ENCODE assay signal across 1 cellular context in the genomic region with DNA sequence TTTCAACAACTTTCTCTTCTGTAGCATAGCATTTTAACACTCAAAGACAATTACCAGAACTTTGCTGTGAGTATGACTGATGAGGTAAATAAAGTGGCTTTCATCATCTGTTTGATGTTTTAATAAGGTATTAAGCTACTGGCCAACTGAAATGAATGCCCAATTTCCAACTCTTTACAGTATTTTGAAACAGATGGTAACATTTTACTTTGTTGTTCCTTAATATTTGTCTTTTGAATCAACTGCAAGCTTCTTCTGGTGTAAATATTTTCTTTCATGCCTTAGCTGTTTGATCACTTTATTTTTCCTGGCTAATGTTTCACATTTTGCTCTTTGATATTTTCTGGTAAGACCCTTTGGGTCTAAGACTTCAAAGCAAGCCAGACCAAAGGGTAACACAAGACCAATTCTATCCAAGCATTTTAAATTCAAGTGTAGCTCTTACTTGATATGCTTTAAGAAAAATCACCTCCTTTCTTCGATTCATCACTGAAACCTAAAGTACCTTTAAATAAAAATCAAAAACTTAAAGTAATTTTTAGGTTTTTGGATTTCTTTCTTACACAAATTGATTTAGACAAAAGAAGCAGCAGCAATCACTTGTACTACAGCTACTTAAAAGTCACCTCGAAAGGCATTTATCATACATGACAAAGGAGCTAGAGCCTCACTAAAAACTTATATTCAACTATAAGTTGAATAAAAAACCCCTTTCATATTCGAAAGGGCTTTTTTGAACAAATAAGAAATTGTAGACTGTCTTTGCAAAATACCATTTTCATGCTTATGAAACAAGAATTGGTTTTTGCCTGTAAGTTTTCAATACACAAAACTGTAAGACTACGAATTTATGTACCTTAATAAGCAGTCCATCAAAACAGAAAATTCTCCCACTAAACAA.
TF ChIP-seq lines count a peak whose summit lies in the region.

No MANE protein-coding gene starts in this region.

TF ChIP-seq in HepG2, 621 proteins besides CTCF, POLR2A, EP300 and RAD21 (continued from another document and continues in another):
- TF ChIP-seq, protein P1, sequence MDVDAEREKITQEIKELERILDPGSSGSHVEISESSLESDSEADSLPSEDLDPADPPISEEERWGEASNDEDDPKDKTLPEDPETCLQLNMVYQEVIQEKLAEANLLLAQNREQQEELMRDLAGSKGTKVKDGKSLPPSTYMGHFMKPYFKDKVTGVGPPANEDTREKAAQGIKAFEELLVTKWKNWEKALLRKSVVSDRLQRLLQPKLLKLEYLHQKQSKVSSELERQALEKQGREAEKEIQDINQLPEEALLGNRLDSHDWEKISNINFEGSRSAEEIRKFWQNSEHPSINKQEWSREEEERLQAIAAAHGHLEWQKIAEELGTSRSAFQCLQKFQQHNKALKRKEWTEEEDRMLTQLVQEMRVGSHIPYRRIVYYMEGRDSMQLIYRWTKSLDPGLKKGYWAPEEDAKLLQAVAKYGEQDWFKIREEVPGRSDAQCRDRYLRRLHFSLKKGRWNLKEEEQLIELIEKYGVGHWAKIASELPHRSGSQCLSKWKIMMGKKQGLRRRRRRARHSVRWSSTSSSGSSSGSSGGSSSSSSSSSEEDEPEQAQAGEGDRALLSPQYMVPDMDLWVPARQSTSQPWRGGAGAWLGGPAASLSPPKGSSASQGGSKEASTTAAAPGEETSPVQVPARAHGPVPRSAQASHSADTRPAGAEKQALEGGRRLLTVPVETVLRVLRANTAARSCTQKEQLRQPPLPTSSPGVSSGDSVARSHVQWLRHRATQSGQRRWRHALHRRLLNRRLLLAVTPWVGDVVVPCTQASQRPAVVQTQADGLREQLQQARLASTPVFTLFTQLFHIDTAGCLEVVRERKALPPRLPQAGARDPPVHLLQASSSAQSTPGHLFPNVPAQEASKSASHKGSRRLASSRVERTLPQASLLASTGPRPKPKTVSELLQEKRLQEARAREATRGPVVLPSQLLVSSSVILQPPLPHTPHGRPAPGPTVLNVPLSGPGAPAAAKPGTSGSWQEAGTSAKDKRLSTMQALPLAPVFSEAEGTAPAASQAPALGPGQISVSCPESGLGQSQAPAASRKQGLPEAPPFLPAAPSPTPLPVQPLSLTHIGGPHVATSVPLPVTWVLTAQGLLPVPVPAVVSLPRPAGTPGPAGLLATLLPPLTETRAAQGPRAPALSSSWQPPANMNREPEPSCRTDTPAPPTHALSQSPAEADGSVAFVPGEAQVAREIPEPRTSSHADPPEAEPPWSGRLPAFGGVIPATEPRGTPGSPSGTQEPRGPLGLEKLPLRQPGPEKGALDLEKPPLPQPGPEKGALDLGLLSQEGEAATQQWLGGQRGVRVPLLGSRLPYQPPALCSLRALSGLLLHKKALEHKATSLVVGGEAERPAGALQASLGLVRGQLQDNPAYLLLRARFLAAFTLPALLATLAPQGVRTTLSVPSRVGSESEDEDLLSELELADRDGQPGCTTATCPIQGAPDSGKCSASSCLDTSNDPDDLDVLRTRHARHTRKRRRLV (CRISPR knock-in tag; IDR thresholded peaks at IDR 0.05), result no peak
- no peak for TF ChIP-seq DR1 (CRISPR knock-in tag; IDR thresholded peaks at IDR 0.05)
- no peak for TF ChIP-seq ATAD3A (CRISPR knock-in tag; IDR thresholded peaks at IDR 0.05)
- TF ChIP-seq, protein P2, sequence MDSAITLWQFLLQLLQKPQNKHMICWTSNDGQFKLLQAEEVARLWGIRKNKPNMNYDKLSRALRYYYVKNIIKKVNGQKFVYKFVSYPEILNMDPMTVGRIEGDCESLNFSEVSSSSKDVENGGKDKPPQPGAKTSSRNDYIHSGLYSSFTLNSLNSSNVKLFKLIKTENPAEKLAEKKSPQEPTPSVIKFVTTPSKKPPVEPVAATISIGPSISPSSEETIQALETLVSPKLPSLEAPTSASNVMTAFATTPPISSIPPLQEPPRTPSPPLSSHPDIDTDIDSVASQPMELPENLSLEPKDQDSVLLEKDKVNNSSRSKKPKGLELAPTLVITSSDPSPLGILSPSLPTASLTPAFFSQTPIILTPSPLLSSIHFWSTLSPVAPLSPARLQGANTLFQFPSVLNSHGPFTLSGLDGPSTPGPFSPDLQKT (CRISPR knock-in tag; IDR thresholded peaks at IDR 0.05; ENCODE audit: borderline replicate concordance), result no peak
- no peak for TF ChIP-seq ZFP37 (CRISPR knock-in tag; IDR thresholded peaks at IDR 0.05; ENCODE audit: borderline replicate concordance)
- no peak for TF ChIP-seq RFX5 (IDR thresholded peaks at IDR 0.05; ENCODE audit: low read depth, low read length)
- TF ChIP-seq SMAD1 (CRISPR knock-in tag; IDR thresholded peaks at IDR 0.05; ENCODE audit: borderline replicate concordance, low read depth), result no peak
- peak; percentile 68 for TF ChIP-seq TEAD3 (CRISPR knock-in tag; optimal IDR thresholded peaks at IDR 0.05; ENCODE audit: borderline replicate concordance)
- peak; percentile 100 for TF ChIP-seq ISL2 (CRISPR knock-in tag; IDR thresholded peaks at IDR 0.05)
- TF ChIP-seq KMT2B (CRISPR knock-in tag; IDR thresholded peaks at IDR 0.05), result no peak
- no peak for TF ChIP-seq NAIF1 (CRISPR knock-in tag; IDR thresholded peaks at IDR 0.05; ENCODE audit: borderline replicate concordance)
- TF ChIP-seq AHR (CRISPR knock-in tag; IDR thresholded peaks at IDR 0.05), result no peak; the same call in 1 of the 2 replicates
- TF ChIP-seq, protein P3, sequence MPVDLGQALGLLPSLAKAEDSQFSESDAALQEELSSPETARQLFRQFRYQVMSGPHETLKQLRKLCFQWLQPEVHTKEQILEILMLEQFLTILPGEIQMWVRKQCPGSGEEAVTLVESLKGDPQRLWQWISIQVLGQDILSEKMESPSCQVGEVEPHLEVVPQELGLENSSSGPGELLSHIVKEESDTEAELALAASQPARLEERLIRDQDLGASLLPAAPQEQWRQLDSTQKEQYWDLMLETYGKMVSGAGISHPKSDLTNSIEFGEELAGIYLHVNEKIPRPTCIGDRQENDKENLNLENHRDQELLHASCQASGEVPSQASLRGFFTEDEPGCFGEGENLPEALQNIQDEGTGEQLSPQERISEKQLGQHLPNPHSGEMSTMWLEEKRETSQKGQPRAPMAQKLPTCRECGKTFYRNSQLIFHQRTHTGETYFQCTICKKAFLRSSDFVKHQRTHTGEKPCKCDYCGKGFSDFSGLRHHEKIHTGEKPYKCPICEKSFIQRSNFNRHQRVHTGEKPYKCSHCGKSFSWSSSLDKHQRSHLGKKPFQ (CRISPR knock-in tag; IDR thresholded peaks at IDR 0.05; ENCODE audit: insufficient replicate concordance), result no peak
- TF ChIP-seq CHCHD3 (CRISPR knock-in tag; IDR thresholded peaks at IDR 0.05), result no peak
- TF ChIP-seq HDAC2 (CRISPR knock-in tag; IDR thresholded peaks at IDR 0.05), result peak; percentile 80
- TF ChIP-seq RXRB (CRISPR knock-in tag; IDR thresholded peaks at IDR 0.05; ENCODE audit: borderline replicate concordance), result peak; percentile 77
- TF ChIP-seq RARA (CRISPR knock-in tag; IDR thresholded peaks at IDR 0.05), result peak; percentile 75
- TF ChIP-seq AKAP8 (CRISPR knock-in tag; IDR thresholded peaks at IDR 0.05), result no peak
- TF ChIP-seq ZNF367 (CRISPR knock-in tag; IDR thresholded peaks at IDR 0.05; ENCODE audit: borderline replicate concordance), result no peak
- TF ChIP-seq, protein P4, sequence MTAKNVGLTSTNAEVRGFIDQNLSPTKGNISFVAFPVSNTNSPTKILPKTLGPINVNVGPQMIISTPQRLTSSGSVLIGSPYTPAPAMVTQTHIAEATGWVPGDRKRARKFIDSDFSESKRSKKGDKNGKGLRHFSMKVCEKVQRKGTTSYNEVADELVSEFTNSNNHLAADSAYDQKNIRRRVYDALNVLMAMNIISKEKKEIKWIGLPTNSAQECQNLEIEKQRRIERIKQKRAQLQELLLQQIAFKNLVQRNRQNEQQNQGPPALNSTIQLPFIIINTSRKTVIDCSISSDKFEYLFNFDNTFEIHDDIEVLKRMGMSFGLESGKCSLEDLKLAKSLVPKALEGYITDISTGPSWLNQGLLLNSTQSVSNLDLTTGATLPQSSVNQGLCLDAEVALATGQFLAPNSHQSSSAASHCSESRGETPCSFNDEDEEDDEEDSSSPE (CRISPR knock-in tag; IDR thresholded peaks at IDR 0.05), result no peak
- TF ChIP-seq, protein P5, sequence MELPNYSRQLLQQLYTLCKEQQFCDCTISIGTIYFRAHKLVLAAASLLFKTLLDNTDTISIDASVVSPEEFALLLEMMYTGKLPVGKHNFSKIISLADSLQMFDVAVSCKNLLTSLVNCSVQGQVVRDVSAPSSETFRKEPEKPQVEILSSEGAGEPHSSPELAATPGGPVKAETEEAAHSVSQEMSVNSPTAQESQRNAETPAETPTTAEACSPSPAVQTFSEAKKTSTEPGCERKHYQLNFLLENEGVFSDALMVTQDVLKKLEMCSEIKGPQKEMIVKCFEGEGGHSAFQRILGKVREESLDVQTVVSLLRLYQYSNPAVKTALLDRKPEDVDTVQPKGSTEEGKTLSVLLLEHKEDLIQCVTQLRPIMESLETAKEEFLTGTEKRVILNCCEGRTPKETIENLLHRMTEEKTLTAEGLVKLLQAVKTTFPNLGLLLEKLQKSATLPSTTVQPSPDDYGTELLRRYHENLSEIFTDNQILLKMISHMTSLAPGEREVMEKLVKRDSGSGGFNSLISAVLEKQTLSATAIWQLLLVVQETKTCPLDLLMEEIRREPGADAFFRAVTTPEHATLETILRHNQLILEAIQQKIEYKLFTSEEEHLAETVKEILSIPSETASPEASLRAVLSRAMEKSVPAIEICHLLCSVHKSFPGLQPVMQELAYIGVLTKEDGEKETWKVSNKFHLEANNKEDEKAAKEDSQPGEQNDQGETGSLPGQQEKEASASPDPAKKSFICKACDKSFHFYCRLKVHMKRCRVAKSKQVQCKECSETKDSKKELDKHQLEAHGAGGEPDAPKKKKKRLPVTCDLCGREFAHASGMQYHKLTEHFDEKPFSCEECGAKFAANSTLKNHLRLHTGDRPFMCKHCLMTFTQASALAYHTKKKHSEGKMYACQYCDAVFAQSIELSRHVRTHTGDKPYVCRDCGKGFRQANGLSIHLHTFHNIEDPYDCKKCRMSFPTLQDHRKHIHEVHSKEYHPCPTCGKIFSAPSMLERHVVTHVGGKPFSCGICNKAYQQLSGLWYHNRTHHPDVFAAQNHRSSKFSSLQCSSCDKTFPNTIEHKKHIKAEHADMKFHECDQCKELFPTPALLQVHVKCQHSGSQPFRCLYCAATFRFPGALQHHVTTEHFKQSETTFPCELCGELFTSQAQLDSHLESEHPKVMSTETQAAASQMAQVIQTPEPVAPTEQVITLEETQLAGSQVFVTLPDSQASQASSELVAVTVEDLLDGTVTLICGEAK (IDR thresholded peaks at IDR 0.05), result no peak
- TF ChIP-seq, protein P5 (CRISPR knock-in tag; IDR thresholded peaks at IDR 0.05), result no peak
- TF ChIP-seq, protein P6, sequence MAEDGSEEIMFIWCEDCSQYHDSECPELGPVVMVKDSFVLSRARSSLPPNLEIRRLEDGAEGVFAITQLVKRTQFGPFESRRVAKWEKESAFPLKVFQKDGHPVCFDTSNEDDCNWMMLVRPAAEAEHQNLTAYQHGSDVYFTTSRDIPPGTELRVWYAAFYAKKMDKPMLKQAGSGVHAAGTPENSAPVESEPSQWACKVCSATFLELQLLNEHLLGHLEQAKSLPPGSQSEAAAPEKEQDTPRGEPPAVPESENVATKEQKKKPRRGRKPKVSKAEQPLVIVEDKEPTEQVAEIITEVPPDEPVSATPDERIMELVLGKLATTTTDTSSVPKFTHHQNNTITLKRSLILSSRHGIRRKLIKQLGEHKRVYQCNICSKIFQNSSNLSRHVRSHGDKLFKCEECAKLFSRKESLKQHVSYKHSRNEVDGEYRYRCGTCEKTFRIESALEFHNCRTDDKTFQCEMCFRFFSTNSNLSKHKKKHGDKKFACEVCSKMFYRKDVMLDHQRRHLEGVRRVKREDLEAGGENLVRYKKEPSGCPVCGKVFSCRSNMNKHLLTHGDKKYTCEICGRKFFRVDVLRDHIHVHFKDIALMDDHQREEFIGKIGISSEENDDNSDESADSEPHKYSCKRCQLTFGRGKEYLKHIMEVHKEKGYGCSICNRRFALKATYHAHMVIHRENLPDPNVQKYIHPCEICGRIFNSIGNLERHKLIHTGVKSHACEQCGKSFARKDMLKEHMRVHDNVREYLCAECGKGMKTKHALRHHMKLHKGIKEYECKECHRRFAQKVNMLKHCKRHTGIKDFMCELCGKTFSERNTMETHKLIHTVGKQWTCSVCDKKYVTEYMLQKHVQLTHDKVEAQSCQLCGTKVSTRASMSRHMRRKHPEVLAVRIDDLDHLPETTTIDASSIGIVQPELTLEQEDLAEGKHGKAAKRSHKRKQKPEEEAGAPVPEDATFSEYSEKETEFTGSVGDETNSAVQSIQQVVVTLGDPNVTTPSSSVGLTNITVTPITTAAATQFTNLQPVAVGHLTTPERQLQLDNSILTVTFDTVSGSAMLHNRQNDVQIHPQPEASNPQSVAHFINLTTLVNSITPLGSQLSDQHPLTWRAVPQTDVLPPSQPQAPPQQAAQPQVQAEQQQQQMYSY (CRISPR knock-in tag; IDR thresholded peaks at IDR 0.05), result no peak
